7 cellular contexts compared by ENCODE assay signal in genomic region chr7:152075379-152075778, GRCh38. TPM values are rescaled to one million over a fixed set of nuclear protein-coding genes. Genes with fewer than 3 reads are reported as not detected.
DNase-seq lines count a peak whose midpoint lies in the region; ATAC-seq and TF ChIP-seq lines count a peak whose summit lies in the region.
"Not testable (repeated sequence)": the region's sequence is repeated elsewhere in the genome, so short reads cannot be mapped to it uniquely, and the experiment has no call there.

No MANE protein-coding gene starts in this region.

- not testable (repeated sequence) for H3K23ac ChIP-seq in trophoblast cell (ENCODE audit: low read length)

- H3K79me1 ChIP-seq in trophoblast cell (ENCODE audit: low read length): not testable (repeated sequence)

- POLR2A ChIA-PET in WTC11 (lab: Charles Lee): not testable (repeated sequence)
- POLR2A ChIA-PET in MCF 10A (lab: Yijun Ruan, JAX): interaction anchor here (1.7 kb wide), 1 partner anchor 8 kb away, joined by 5 read pairs; no protein-coding TSS in a partner anchor

- H4K8ac ChIP-seq in trophoblast cell (ENCODE audit: low read depth, low read length): peak overlapping the region; percentile 41

- H3K4me3 ChIP-seq in HUES48 (ENCODE audit: low read depth, low read length); cardiac muscle cell; trophoblast cell (ENCODE audit: low read depth, low read length): not testable (repeated sequence)

- not testable (repeated sequence) for DNase-seq in WTC11 (ENCODE audit: low spot score); MCF 10A (ENCODE audit: unreplicated experiment); cardiac muscle cell (ENCODE audit: low read depth in 1 of 2, low spot score in 1 of 2); mesothelial cell of epicardium (ENCODE audit: low spot score in 2 of 2, unreplicated experiment in 2 of 2); trophoblast cell

- H2BK5ac ChIP-seq in trophoblast cell (ENCODE audit: low read depth, low read length, poor library complexity): not testable (repeated sequence)

- not testable (repeated sequence) for TF ChIP-seq CTCF in C4-2B (conservative IDR thresholded peaks at IDR 0.05); WTC11 (IDR thresholded peaks at IDR 0.05); MCF 10A (IDR thresholded peaks at IDR 0.05; ENCODE audit: unreplicated experiment); cardiac muscle cell (IDR thresholded peaks at IDR 0.05; ENCODE audit: low read depth, low read length); mesothelial cell of epicardium (IDR thresholded peaks at IDR 0.05; ENCODE audit: unreplicated experiment)

- peak overlapping the region; percentile 63 for H2BK12ac ChIP-seq in trophoblast cell (ENCODE audit: low read length)

- H2BK120ac ChIP-seq in trophoblast cell (ENCODE audit: insufficient read depth, low read length, poor library complexity): peak overlapping the region; percentile 24

- H3K36me3 Mint-ChIP-seq in WTC11: peaks cover 18% of the 10 kb centered on the region
- peaks cover 11% of the 10 kb centered on the region for H3K36me3 Mint-ChIP-seq in MCF 10A (ENCODE audit: insufficient read depth, unreplicated experiment)
- not testable (repeated sequence) for H3K36me3 Mint-ChIP-seq in mesothelial cell of epicardium

- H4K12ac ChIP-seq in trophoblast cell (ENCODE audit: low read depth, low read length): not testable (repeated sequence)

- not testable (repeated sequence) for ATAC-seq in WTC11

- not testable (repeated sequence) for H3K4me3 Mint-ChIP-seq in WTC11; MCF 10A (ENCODE audit: unreplicated experiment); mesothelial cell of epicardium

- intact Hi-C loops in MCF 10A (cut with micrococcal nuclease): not testable (repeated sequence)

- H3K4me1 Mint-ChIP-seq in WTC11: peaks cover 76% of the 10 kb centered on the region
- H3K4me1 Mint-ChIP-seq in MCF 10A (ENCODE audit: insufficient read depth, unreplicated experiment): peaks cover 29% of the 10 kb centered on the region
- H3K4me1 Mint-ChIP-seq in mesothelial cell of epicardium: peaks cover 46% of the 10 kb centered on the region

- not testable (repeated sequence) for H3K27me3 ChIP-seq in HUES48 (ENCODE audit: control insufficient read depth, insufficient read depth, low read length); cardiac muscle cell; trophoblast cell (ENCODE audit: insufficient read depth, low read length)

- not testable (repeated sequence) for BruUV-seq in MCF 10A (replicated peaks; lab: Mats Ljungman, UMichigan)

- H3K14ac ChIP-seq in trophoblast cell (ENCODE audit: low read length): not testable (repeated sequence)

- H3K36me3 ChIP-seq in HUES48 (ENCODE audit: control insufficient read depth, insufficient read depth, low read length); cardiac muscle cell; trophoblast cell (ENCODE audit: control insufficient read depth in 1 of 2, insufficient read depth in 2 of 2, low read length in 2 of 2): not testable (repeated sequence)

- H3K79me2 ChIP-seq in trophoblast cell (ENCODE audit: control insufficient read depth, insufficient read depth, low read length, poor library complexity): not testable (repeated sequence)

- H3K27ac Mint-ChIP-seq in WTC11 (peak overlapping the region; percentile 95), MCF 10A (ENCODE audit: low read depth, unreplicated experiment) (peak overlapping the region; percentile 43), mesothelial cell of epicardium (peak overlapping the region; percentile 67)

- peak overlapping the region; percentile 35 for H2AK5ac ChIP-seq in trophoblast cell (ENCODE audit: low read length)

- H3K9me3 ChIP-seq in HUES48 (ENCODE audit: control insufficient read depth, insufficient read depth, low read length); cardiac muscle cell (ENCODE audit: low read depth); trophoblast cell (ENCODE audit: insufficient read depth, low read depth, low read length): not testable (repeated sequence)

- CTCF ChIA-PET in WTC11 (lab: Charles Lee): interaction anchor here (0.5 to 1.9 kb wide), 3 partner anchors 24 to 621 kb away, joined by 3 to 6 read pairs (median 3); no protein-coding TSS in a partner anchor
- CTCF ChIA-PET in MCF 10A (lab: Yijun Ruan, JAX): interaction anchor here (0.6 to 1.0 kb wide), 2 partner anchors 21 to 29 kb away, joined by 3 to 4 read pairs; no protein-coding TSS in a partner anchor

- not testable (repeated sequence) for H3K9ac ChIP-seq in HUES48 (ENCODE audit: low read depth, low read length); trophoblast cell (ENCODE audit: low read length)

- H3K9me3 Mint-ChIP-seq in WTC11 (peaks cover 18% of the 10 kb centered on the region), MCF 10A (ENCODE audit: unreplicated experiment) (peaks cover 12% of the 10 kb centered on the region)
- not testable (repeated sequence) for H3K9me3 Mint-ChIP-seq in mesothelial cell of epicardium

- peak overlapping the region; percentile 61 for H3K18ac ChIP-seq in trophoblast cell (ENCODE audit: low read length)

- H3K27ac ChIP-seq in C4-2B (peak overlapping the region; percentile 65; the same call in 1 of the 2 replicates), HUES48 (ENCODE audit: low read depth, low read length) (peak overlapping the region; percentile 46), cardiac muscle cell (peak overlapping the region; percentile 89), trophoblast cell (ENCODE audit: low read depth, low read length) (peak overlapping the region; percentile 63)

- not testable (repeated sequence) for H4K91ac ChIP-seq in trophoblast cell (ENCODE audit: low read depth, low read length)

- not testable (repeated sequence) for H3K4me2 ChIP-seq in trophoblast cell (ENCODE audit: low read length)

- H3K4me1 ChIP-seq in HUES48 (ENCODE audit: control insufficient read depth, insufficient read depth, low read length): peaks cover 47% of the 10 kb centered on the region
- H3K4me1 ChIP-seq in cardiac muscle cell (ENCODE audit: low read depth): peaks cover 13% of the 10 kb centered on the region
- peaks cover 11 to 17% of the 10 kb centered on the region in 2 experiments for H3K4me1 ChIP-seq in trophoblast cell (ENCODE audit: control insufficient read depth in 1 of 2, insufficient read depth in 2 of 2, low read length in 2 of 2)

- no CpG with 5 or more reads among the region's 14 CpGs for WGBS in trophoblast cell (ENCODE audit: extremely low coverage, insufficient coverage, insufficient read length)

- not testable (repeated sequence) for H2AFZ ChIP-seq in trophoblast cell (ENCODE audit: insufficient read depth, low read length, poor library complexity)

- not testable (repeated sequence) for H3K27me3 Mint-ChIP-seq in WTC11 (ENCODE audit: low read depth); MCF 10A (ENCODE audit: insufficient read depth, unreplicated experiment); mesothelial cell of epicardium (ENCODE audit: low read depth)

- not testable (repeated sequence) for H3K4ac ChIP-seq in trophoblast cell (ENCODE audit: low read depth, low read length)

RNA-seq across cellular contexts. Expression of gene GALNT11, which starts 49.9 kb away (rescaled TPM):
- total RNA-seq in WTC11 (2021): 24.0 to 26.8 TPM (median 24.9 TPM) in 3 replicates
- total RNA-seq in MCF 10A (2022): 15.1 and 17.3 TPM in 2 replicates
- 41.6 and 44.3 TPM in 2 replicates for total RNA-seq in cardiac muscle cell
- 49.4 and 53.7 TPM in 2 replicates for polyA plus RNA-seq in cardiac muscle cell
- 37.9 to 39.7 TPM (median 38.7 TPM) in 3 replicates for total RNA-seq in mesothelial cell of epicardium
- 28.7 and 30.6 TPM in 2 replicates for polyA plus RNA-seq in trophoblast cell (2013)

Comparison
In these comparisons a context has a peak if more than half of its experiments do, and no peak if none do; other contexts are left out.
1. H3K27ac Mint-ChIP-seq: peak in every context shown above with its lines; median percentile 95 in WTC11; 67 in mesothelial cell of epicardium; 43 in MCF 10A.